Comparison of ENCODE assay signal across 1 cellular context in genomic region chr18:5296706-5297320, GRCh38.
TF ChIP-seq lines count a peak whose summit lies in the region.

No MANE protein-coding gene starts in this region.

TF ChIP-seq in HepG2, 621 proteins besides CTCF, POLR2A, EP300 and RAD21 (continued from another document and continues in another):
- TF ChIP-seq ZBTB40 (IDR thresholded peaks at IDR 0.05) (no peak), ZBTB40 (CRISPR knock-in tag; IDR thresholded peaks at IDR 0.05) (peak; percentile 54; the same call in 1 of the 2 replicates), ELF1 (CRISPR knock-in tag; IDR thresholded peaks at IDR 0.05) (peak; percentile 12; the same call in 1 of the 2 replicates), ONECUT2 (CRISPR knock-in tag; IDR thresholded peaks at IDR 0.05) (no peak), TOPORS (CRISPR knock-in tag; IDR thresholded peaks at IDR 0.05) (no peak), ZNF549 (CRISPR knock-in tag; IDR thresholded peaks at IDR 0.05) (no peak), PBX3 (CRISPR knock-in tag; IDR thresholded peaks at IDR 0.05; ENCODE audit: borderline replicate concordance) (peak; percentile 35; the same call in 1 of the 2 replicates), DBP (CRISPR knock-in tag; IDR thresholded peaks at IDR 0.05; ENCODE audit: not compliant biosample characterization) (no peak), TFDP2 (CRISPR knock-in tag; IDR thresholded peaks at IDR 0.05) (peak; percentile 53; the same call in 1 of the 2 replicates), MED1 (CRISPR knock-in tag; IDR thresholded peaks at IDR 0.05) (0 out of 2 replicates have a peak, but pooled peaks have one; percentile 21), AGO2 (optimal IDR thresholded peaks at IDR 0.05; ENCODE audit: low read depth, low read length) (peak; percentile 59), ZNF879 (CRISPR knock-in tag; IDR thresholded peaks at IDR 0.05) (no peak), RXRB (CRISPR knock-in tag; IDR thresholded peaks at IDR 0.05; ENCODE audit: borderline replicate concordance) (0 out of 2 replicates have a peak, but pooled peaks have one; percentile 14), MED8 (CRISPR knock-in tag; IDR thresholded peaks at IDR 0.05; ENCODE audit: insufficient replicate concordance) (peak; percentile 10), HDAC2 (CRISPR knock-in tag; IDR thresholded peaks at IDR 0.05) (peak; percentile 69), NCOA2 (CRISPR knock-in tag; IDR thresholded peaks at IDR 0.05) (peak; percentile 15; the same call in 1 of the 2 replicates), NKX3-1 (CRISPR knock-in tag; IDR thresholded peaks at IDR 0.05) (0 out of 2 replicates have a peak, but pooled peaks have one; percentile 38), ZNF142 (CRISPR knock-in tag; IDR thresholded peaks at IDR 0.05) (0 out of 2 replicates have a peak, but pooled peaks have one; percentile 39), ZNF782 (CRISPR knock-in tag; IDR thresholded peaks at IDR 0.05; ENCODE audit: borderline replicate concordance) (no peak), ZXDC (CRISPR knock-in tag; IDR thresholded peaks at IDR 0.05) (0 out of 2 replicates have a peak, but pooled peaks have one; percentile 3), CSRNP1 (CRISPR knock-in tag; IDR thresholded peaks at IDR 0.05) (no peak), MXD1 (CRISPR knock-in tag; IDR thresholded peaks at IDR 0.05) (no peak; the same call in 1 of the 2 replicates), ZNF652 (CRISPR knock-in tag; IDR thresholded peaks at IDR 0.05; ENCODE audit: borderline replicate concordance, low read depth) (0 out of 2 replicates have a peak, but pooled peaks have one; percentile 16), ZNF232 (CRISPR knock-in tag; IDR thresholded peaks at IDR 0.05; ENCODE audit: borderline replicate concordance) (0 out of 2 replicates have a peak, but pooled peaks have one; percentile 27)
